8 cellular contexts compared by ENCODE assay signal in the genomic region with DNA sequence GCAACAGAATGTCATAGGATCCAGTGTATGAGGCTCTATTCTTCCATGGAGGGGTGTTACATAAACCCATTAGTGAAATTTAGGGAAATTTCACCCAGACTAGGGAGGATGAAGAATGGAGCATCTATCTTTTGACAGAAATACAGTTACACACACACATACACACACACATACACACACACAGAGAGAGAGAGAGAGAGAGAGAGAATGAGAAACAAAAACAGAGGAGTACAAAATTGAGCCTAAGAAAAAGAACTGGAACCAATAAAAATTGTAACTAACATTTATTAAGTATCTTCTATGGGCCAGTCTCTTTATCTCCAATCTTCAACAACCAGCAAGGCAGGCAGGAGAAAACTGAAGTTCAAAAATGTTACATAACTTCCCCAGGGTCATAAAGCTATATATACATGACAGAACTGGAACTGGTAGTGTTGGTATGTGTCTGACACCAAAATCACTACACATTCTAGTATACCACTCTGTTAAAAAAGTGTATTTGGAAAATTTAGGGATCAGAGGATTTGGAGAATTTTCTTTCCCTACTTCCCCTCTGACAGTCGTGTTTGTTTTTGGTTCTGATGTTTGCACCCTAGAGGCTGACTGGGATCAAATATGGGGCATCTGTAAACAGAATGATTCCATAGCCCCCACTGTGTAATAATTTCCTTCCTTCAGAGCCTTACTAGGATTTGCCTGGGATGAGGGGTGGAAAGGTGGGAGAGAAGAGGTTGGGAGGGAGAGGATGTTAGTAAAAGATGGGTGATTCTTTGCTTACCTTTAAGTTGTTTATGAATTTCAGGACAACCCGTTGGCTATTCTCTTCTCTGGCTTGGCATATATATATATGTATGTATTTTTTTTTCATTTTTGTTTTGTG. TPM values are rescaled to one million over a fixed set of nuclear protein-coding genes. Genes with fewer than 3 reads are reported as not detected.
A peak's percentile ranks its signal among the peaks of the same experiment; 100 is the strongest.
DNase-seq lines count a peak whose midpoint lies in the region; TF ChIP-seq lines count a peak whose summit lies in the region.

No MANE protein-coding gene starts in this region.

- H3K9me3 ChIP-seq in SK-N-MC (ENCODE audit: low read depth, low read length), result no peaks in the 10 kb centered on the region
- H3K9me3 ChIP-seq in skeletal muscle satellite cell (replicated peaks; ENCODE audit: low read length), result no peaks in the 10 kb centered on the region

- peaks cover 33% of the 10 kb centered on the region for H3K4me1 ChIP-seq in skeletal muscle satellite cell (ENCODE audit: control insufficient read depth, insufficient read depth, low read length)

- peak; percentile 4 for DNase-seq in HT1080 (ENCODE audit: low read depth)
- no peak for DNase-seq in SK-N-MC (ENCODE audit: low read depth, low spot score)
- peak; percentile 10 for DNase-seq in fibroblast of the aortic adventitia (ENCODE audit: low read depth)
- DNase-seq in SHP77 treated with DMSO at 0.1 percent for 48 hours (lab: John Stamatoyannopoulos, UW), result no peak
- no peak for DNase-seq in D341Med (ENCODE audit: low spot score)
- DNase-seq in NCI-H1694 treated with DMSO at 0.1 percent for 48 hours (lab: John Stamatoyannopoulos, UW), result no peak
- no peak for DNase-seq in germinal center (ENCODE audit: low spot score)

- H3K4me2 ChIP-seq in skeletal muscle satellite cell (ENCODE audit: low read length), result peak overlapping the region; percentile 79

- no peak for TF ChIP-seq CTCF in fibroblast of the aortic adventitia (IDR thresholded peaks at IDR 0.05; ENCODE audit: insufficient read depth, low read length)

- no peaks in the 10 kb centered on the region for H3K27me3 ChIP-seq in skeletal muscle satellite cell (ENCODE audit: control insufficient read depth, insufficient read depth, low read length)

- H3K9ac ChIP-seq in SK-N-MC (ENCODE audit: insufficient read length) (peak overlapping the region; percentile 91), skeletal muscle satellite cell (ENCODE audit: low read depth, low read length) (peak overlapping the region; percentile 96)

- no peak overlapping the region for H3K27ac ChIP-seq in SK-N-MC

- peak overlapping the region; percentile 81 for H3K4me3 ChIP-seq in SK-N-MC
- peak overlapping the region; percentile 1 for H3K4me3 ChIP-seq in fibroblast of the aortic adventitia (ENCODE audit: low read depth, low read length)
- H3K4me3 ChIP-seq in skeletal muscle satellite cell (ENCODE audit: low read length), result peak overlapping the region; percentile 79

- H3K36me3 ChIP-seq in SK-N-MC (ENCODE audit: insufficient read depth, low read length) (no peaks in the 10 kb centered on the region), skeletal muscle satellite cell (ENCODE audit: insufficient read depth, low read length) (no peaks in the 10 kb centered on the region)

RNA-seq across cellular contexts. Expression of gene ZFYVE9, which starts 1.0 kb away (rescaled TPM):
- total RNA-seq in HT1080 (2014; rRNA removed; shearing (Covaris generic)), result 15.5 and 22.5 TPM in 2 replicates
- polyA plus RNA-seq in HT1080 (2015; cell fraction: cytosol; rRNA removed), result 10.2 and 12.0 TPM in 2 replicates
- 11.6 TPM in 2 replicates for polyA plus RNA-seq in HT1080 (2015; cell fraction: nucleus; rRNA removed)
- 28.8 and 38.8 TPM in 2 replicates for total RNA-seq in fibroblast of the aortic adventitia (ENCODE audit: low replicate concordance)
- total RNA-seq in skeletal muscle satellite cell (2012; rRNA removed), result 22.7 and 28.4 TPM in 2 replicates

Comparison
In these comparisons a context has a peak if more than half of its experiments do, and no peak if none do; other contexts are left out.
1. DNase-seq: peak in HT1080 (single experiment) and fibroblast of the aortic adventitia (single experiment); none in SK-N-MC (single experiment), SHP77 treated with DMSO at 0.1 percent for 48 hours (single experiment), D341Med (single experiment), NCI-H1694 treated with DMSO at 0.1 percent for 48 hours (single experiment) and germinal center (single experiment).
2. H3K4me3 ChIP-seq: peak in every context shown above with its lines; median percentile 81 in SK-N-MC; 79 in skeletal muscle satellite cell; 1 in fibroblast of the aortic adventitia.